Comparison of ENCODE assay signal across 1 cellular context in genomic region chr3:101849714-101850326, GRCh38.
TF ChIP-seq lines count a peak whose summit lies in the region.

No MANE protein-coding gene starts in this region.

TF ChIP-seq in GM12878, 131 proteins besides CTCF, POLR2A, EP300 and RAD21 (continued from another document):
- no peak for TF ChIP-seq ZBTB33 (IDR thresholded peaks at IDR 0.05)
- no peak for TF ChIP-seq KDM1A (IDR thresholded peaks at IDR 0.05; ENCODE audit: borderline replicate concordance)
- TF ChIP-seq MLLT1 (IDR thresholded peaks at IDR 0.05) = no peak; the same call in 1 of the 2 replicates
- no peak for TF ChIP-seq RBBP5 (conservative IDR thresholded peaks at IDR 0.05)
- no peak for TF ChIP-seq CEBPB (IDR thresholded peaks at IDR 0.05; ENCODE audit: borderline replicate concordance in 1 of 2, low read depth in 2 of 2, low read length in 2 of 2)
- no peak for TF ChIP-seq SPI1 (IDR thresholded peaks at IDR 0.05; ENCODE audit: borderline replicate concordance, insufficient read depth, low read depth, low read length)
- no peak for TF ChIP-seq SMC3 (IDR thresholded peaks at IDR 0.05; ENCODE audit: borderline replicate concordance, low read length)
- no peak for TF ChIP-seq KLF5 (IDR thresholded peaks at IDR 0.05; ENCODE audit: partially characterized antibody)
- TF ChIP-seq NR2C1 (IDR thresholded peaks at IDR 0.05) = no peak
- no peak for TF ChIP-seq SIX5 (IDR thresholded peaks at IDR 0.05; ENCODE audit: low read depth, low read length, severe bottlenecking)
- no peak for TF ChIP-seq EED (IDR thresholded peaks at IDR 0.05; ENCODE audit: low read depth)
- 0 out of 2 replicates have a peak, but pooled peaks have one; percentile 40 for TF ChIP-seq CHD1 (IDR thresholded peaks at IDR 0.05; ENCODE audit: low read depth, low read length)
- 0 out of 2 replicates have a peak, but pooled peaks have one; percentile 5 for TF ChIP-seq CBX5 (IDR thresholded peaks at IDR 0.05; ENCODE audit: low read depth)
- no peak for TF ChIP-seq MYC (IDR thresholded peaks at IDR 0.05; ENCODE audit: insufficient read depth, insufficient read length, insufficient replicate concordance, low read length, severe bottlenecking)
- TF ChIP-seq JUND (IDR thresholded peaks at IDR 0.05; ENCODE audit: low read depth, low read length) = no peak
- TF ChIP-seq LARP7 (IDR thresholded peaks at IDR 0.05) = peak; percentile 66
- TF ChIP-seq FOXM1 (IDR thresholded peaks at IDR 0.05; ENCODE audit: low read depth, low read length) = no peak
- no peak for TF ChIP-seq RAD51 (IDR thresholded peaks at IDR 0.05)
- TF ChIP-seq RCOR1 (conservative IDR thresholded peaks at IDR 0.05; ENCODE audit: low read depth, low read length) = no peak
- TF ChIP-seq PML (IDR thresholded peaks at IDR 0.05; ENCODE audit: low read length) = 0 out of 2 replicates have a peak, but pooled peaks have one; percentile 0
- no peak for TF ChIP-seq ZNF274 (IDR thresholded peaks at IDR 0.05; ENCODE audit: insufficient read depth, insufficient read length)
TF ChIP-seq in GM12878: peak in this region for 17.
